Comparison of ENCODE assay signal across 23 cellular contexts in the genomic region with DNA sequence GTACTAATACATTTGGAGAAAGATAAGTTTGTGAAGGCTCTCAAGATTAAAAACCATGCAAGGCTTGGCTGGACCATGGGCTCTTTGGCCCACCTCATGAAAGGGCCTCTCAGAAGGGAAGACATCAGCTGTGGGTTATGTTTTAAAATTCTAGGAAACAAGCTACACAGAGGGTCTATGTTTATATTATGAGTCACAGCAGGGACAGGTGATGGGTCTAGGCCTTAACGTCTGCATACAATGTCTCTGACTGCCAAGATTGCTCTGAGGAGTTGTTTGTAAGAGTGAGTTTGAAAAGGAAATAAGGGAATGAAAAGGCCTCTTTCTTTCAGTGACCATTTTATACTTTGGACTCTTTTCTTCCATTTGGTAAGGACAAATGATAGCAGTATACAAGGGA.
"Had no signal": no experiment of that assay in that cellular context is flagged by ENCODE, and none has a peak within 500 bp of the region (broad histone marks: within the 10 kb centered on the region; RNA-seq: fewer than 3 reads in every experiment).

No MANE protein-coding gene starts in this region.

- ATAC-seq: HepG2, Panc1, PC-3, Right ventricle myocardium inferior, SK-N-SH treated with all-trans-retinoic acid at 6 μM for 48 hours had no signal

- DNase-seq: IMR-90, Karpas-422, KG1, MM.1S, NCI-H1092 treated with DMSO at 0.1 percent for 48 hours, NCI-H1436, NCI-H187, NCI-H2029, NCI-H2081 treated with DMSO at 0.1 percent for 48 hours, NCI-H2171, NCI-H226, NCI-H446, NCI-H510A, NCI-H524 treated with DMSO at 0.1 percent for 48 hours, NCI-H69, NCI-H774, PC-3, SHP77 treated with DMSO at 0.1 percent for 48 hours, T-helper 1 cell had no signal
